In the genomic region with DNA sequence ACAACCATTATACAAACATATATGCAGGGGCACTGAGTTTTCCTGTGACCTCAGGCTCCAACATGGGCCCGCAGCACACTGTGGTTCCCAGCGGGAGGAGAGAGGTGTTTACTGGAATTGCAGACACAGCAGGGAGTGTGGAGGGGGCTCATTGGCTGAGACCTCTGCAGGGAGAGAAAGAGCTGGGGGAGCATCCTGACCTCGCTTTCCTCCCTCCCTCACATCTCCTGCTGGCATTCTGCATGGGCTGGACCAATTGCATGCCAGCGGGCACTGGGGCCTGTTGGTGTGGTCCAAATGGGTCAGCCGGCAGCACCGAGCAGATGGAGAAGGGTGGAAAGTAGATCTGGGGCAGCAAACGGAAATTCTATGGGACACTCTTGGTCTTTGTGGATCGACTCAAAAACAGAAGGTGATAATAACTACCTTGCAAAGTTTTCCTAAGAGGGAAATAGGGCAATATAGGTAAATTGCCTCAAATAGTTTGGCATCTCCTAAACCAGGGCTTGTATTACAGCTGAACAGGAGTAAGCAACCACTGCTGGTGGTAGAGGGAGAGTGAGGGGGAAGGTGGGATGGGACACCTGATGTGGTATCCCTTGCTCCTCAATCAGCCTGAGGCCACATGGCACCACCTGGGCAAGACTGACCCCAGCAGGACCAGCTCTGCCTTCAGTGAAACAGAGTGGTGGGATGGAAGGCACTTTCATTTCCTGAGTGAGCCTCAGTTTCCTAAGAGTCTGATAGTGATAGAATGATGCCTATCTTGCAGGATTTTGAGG, we compare ENCODE assay signal across 22 cellular contexts.
"Had no signal": no experiment of that assay in that cellular context is flagged by ENCODE, and none has a peak within 500 bp of the region (broad histone marks: within the 10 kb centered on the region; RNA-seq: fewer than 3 reads in every experiment).

No MANE protein-coding gene starts in this region.

- H3K27me3 ChIP-seq: breast epithelium, foreskin keratinocyte, ovary, uterus had no signal

- H3K4me1 Mint-ChIP-seq: activated CD4-positive, alpha-beta T cell treated with anti-CD3 and anti-CD28 coated beads, Interleukin-2, amount 10 ng/mL, durations not matched to agents 24 days and 14 days; activated naive CD8-positive, alpha-beta T cell treated with anti-CD3 and anti-CD28 coated beads for 36 hours; central memory CD8-positive, alpha-beta T cell; natural killer cell; stimulated activated naive B cell treated with anti-CD40 and anti-IgM and Interleukin-4, amounts not matched to agents 10 μg/mL and 1 μg/mL and 100 μg/mL, for 72 hours; T-helper 17 cell had no signal

- H3K4me3 ChIP-seq: breast epithelium, ovary, prostate gland, uterus had no signal

- H3K27me3 Mint-ChIP-seq: activated CD4-positive, alpha-beta T cell treated with anti-CD3 and anti-CD28 coated beads, Interleukin-2, amount 10 ng/mL, durations not matched to agents 24 days and 14 days; activated naive CD8-positive, alpha-beta T cell treated with anti-CD3 and anti-CD28 coated beads for 36 hours had no signal

- H3K4me1 ChIP-seq: breast epithelium, foreskin keratinocyte, prostate gland, uterus had no signal

- H3K27ac Mint-ChIP-seq: activated CD4-positive, alpha-beta T cell treated with anti-CD3 and anti-CD28 coated beads, Interleukin-2, amount 10 ng/mL, durations not matched to agents 24 days and 14 days; activated naive CD8-positive, alpha-beta T cell treated with anti-CD3 and anti-CD28 coated beads for 36 hours; activated T-helper 2 cell treated with anti-CD3 and anti-CD28 coated beads, Interferon-gamma antibody, Interleukin-2, Interleukin-4, amounts not matched to agents 10 μg/mL and 5 μg/mL and 100 μg/mL, durations not matched to agents 14 hours and 24 hours and 36 hours; natural killer cell; stimulated activated naive B cell treated with anti-CD40 and anti-IgM and Interleukin-4, amounts not matched to agents 10 μg/mL and 1 μg/mL and 100 μg/mL, for 72 hours; T-helper 17 cell had no signal

- H3K4me3 Mint-ChIP-seq: activated CD4-positive, alpha-beta T cell treated with anti-CD3 and anti-CD28 coated beads, Interleukin-2, amount 10 ng/mL, durations not matched to agents 24 days and 14 days; activated naive CD8-positive, alpha-beta T cell treated with anti-CD3 and anti-CD28 coated beads for 36 hours; activated T-cell treated with anti-CD3 and anti-CD28 coated beads, Interleukin-2, amount 50 U/mL, for 4 hours; central memory CD8-positive, alpha-beta T cell; natural killer cell; stimulated activated naive B cell treated with anti-CD40 and anti-IgM and Interleukin-4, amounts not matched to agents 10 μg/mL and 1 μg/mL and 100 μg/mL, for 72 hours; T-helper 17 cell had no signal

- H3K9me3 ChIP-seq: breast epithelium, ovary, prostate gland, uterus had no signal

- H3K9me3 Mint-ChIP-seq: activated CD4-positive, alpha-beta T cell treated with anti-CD3 and anti-CD28 coated beads, Interleukin-2, amount 10 ng/mL, durations not matched to agents 24 days and 14 days; activated naive CD8-positive, alpha-beta T cell treated with anti-CD3 and anti-CD28 coated beads for 36 hours; activated T-cell treated with anti-CD3 and anti-CD28 coated beads, Interleukin-2, amount 50 U/mL, for 4 hours; activated T-helper 2 cell treated with anti-CD3 and anti-CD28 coated beads, Interferon-gamma antibody, Interleukin-2, Interleukin-4, amounts not matched to agents 10 μg/mL and 5 μg/mL and 100 μg/mL, durations not matched to agents 14 hours and 24 hours and 36 hours; natural killer cell; stimulated activated naive B cell treated with anti-CD40 and anti-IgM and Interleukin-4, amounts not matched to agents 10 μg/mL and 1 μg/mL and 100 μg/mL, for 72 hours had no signal

- H3K36me3 ChIP-seq: breast epithelium, ovary, prostate gland, uterus had no signal

- DNase-seq: activated CD4-positive, alpha-beta T cell treated with anti-CD3 and anti-CD28 coated beads, Interleukin-2, amount 10 ng/mL, durations not matched to agents 24 days and 14 days; activated CD8-positive, alpha-beta memory T cell treated with anti-CD3 and anti-CD28 coated beads, Interleukin-2, amount 50 U/mL, for 48 hours; activated naive CD4-positive, alpha-beta T cell; activated naive CD8-positive, alpha-beta T cell treated with anti-CD3 and anti-CD28 coated beads for 36 hours; activated T-cell treated with anti-CD3 and anti-CD28 coated beads, Interleukin-2, amount 50 U/mL, for 4 hours; amniotic stem cell; erythroblast; foreskin keratinocyte; left ventricle myocardium superior; mammary epithelial cell; midbrain; natural killer cell; ovary; stimulated activated CD4-positive, alpha-beta T cell treated with anti-CD3 and anti-CD28 coated beads, Interleukin-2, amount 100 ng/mL, for 48 hours; stimulated activated CD8-positive, alpha-beta memory T cell treated with anti-CD3 and anti-CD28 coated beads, Interleukin-4, amount 100 ng/mL, for 48 hours; stimulated activated naive B cell treated with anti-CD40 and anti-IgM and Interleukin-4, amounts not matched to agents 10 μg/mL and 1 μg/mL and 100 μg/mL, for 72 hours; T-helper 17 cell; uterus had no signal

- H3K27ac ChIP-seq: breast epithelium, foreskin keratinocyte, ovary, prostate gland, uterus had no signal

- H3K36me3 Mint-ChIP-seq: activated naive CD8-positive, alpha-beta T cell treated with anti-CD3 and anti-CD28 coated beads for 36 hours; natural killer cell; stimulated activated naive B cell treated with anti-CD40 and anti-IgM and Interleukin-4, amounts not matched to agents 10 μg/mL and 1 μg/mL and 100 μg/mL, for 72 hours had no signal
